In genomic region chr17:28901866-28902818, GRCh38 we compare ENCODE assay signal across 8 cellular contexts. TPM values are rescaled to one million over a fixed set of nuclear protein-coding genes. Genes with fewer than 3 reads are reported as not detected.
DNase-seq lines count a peak whose midpoint lies in the region; ATAC-seq and FAIRE-seq lines count a peak whose summit lies in the region.

No MANE protein-coding gene starts in this region.

- peak overlapping the region; percentile 88 for H3K4me3 ChIP-seq in ectodermal cell (ENCODE audit: insufficient read depth, low read depth, low read length)

- 4% methylated on average over 62 of the region's 62 CpGs for WGBS in ectodermal cell, 2 experiments

- H3K36me3 ChIP-seq in ectodermal cell (ENCODE audit: control insufficient read depth, insufficient read depth, low read length): peaks cover 10% of the 10 kb centered on the region

- no peaks in the 10 kb centered on the region for H3K4me1 ChIP-seq in ectodermal cell (ENCODE audit: control insufficient read depth, insufficient read depth, low read length)

- H3K27ac ChIP-seq in ectodermal cell (ENCODE audit: insufficient read depth, low read depth, low read length, poor library complexity, severe bottlenecking): peak overlapping the region; percentile 81

- no peaks in the 10 kb centered on the region for H3K9me3 ChIP-seq in ectodermal cell (ENCODE audit: control insufficient read depth, low read length)

- ATAC-seq in HG02885 (IDR thresholded peaks at IDR 0.05; ENCODE audit: poor library complexity, unreplicated experiment): peak; percentile 39

- H3K27me3 ChIP-seq in ectodermal cell (ENCODE audit: control insufficient read depth, insufficient read depth, low read length, poor library complexity, severe bottlenecking): no peaks in the 10 kb centered on the region

- intact Hi-C loops in posterior vena cava (cut with DNase I): no loop called here

- DNase-seq in GM18507 (ENCODE audit: extremely low spot score, insufficient read length, low read depth): no peak
- DNase-seq in NCI-H2107 treated with DMSO at 0.1 percent for 48 hours (lab: John Stamatoyannopoulos, UW; ENCODE audit: unreplicated experiment): peak; percentile 18
- peak; percentile 68 for DNase-seq in activated CD4-positive, CD25-positive, alpha-beta regulatory T cell treated with anti-CD3 and anti-CD28 coated beads, Interleukin-2, amount 50 U/mL, for 72 hours
- peak; percentile 49 for DNase-seq in midbrain (lab: John Stamatoyannopoulos, UW)
- peak; percentile 64 for DNase-seq in stimulated activated naive CD4-positive, alpha-beta T cell treated with Interleukin-2 at 50 U/mL for 16 hours (lab: John Stamatoyannopoulos, UW)
- no peak for DNase-seq in posterior vena cava (ENCODE audit: low spot score)

- peak; percentile 53 for FAIRE-seq in GM18507 (lab: Jason Lieb, UNC)

RNA-seq across cellular contexts. Expression of gene DHRS13, which starts 0.7 kb away (rescaled TPM):
- 22.4 TPM for polyA plus RNA-seq in ectodermal cell (2013, experiment 1 of 4)
- 24.4 TPM for polyA plus RNA-seq in ectodermal cell (2013, experiment 2 of 4)
- polyA plus RNA-seq in ectodermal cell (2013, experiment 3 of 4): 17.7 TPM
- polyA plus RNA-seq in ectodermal cell (2013, experiment 4 of 4): 18.6 TPM
- total RNA-seq in posterior vena cava: 1 to 10 TPM; 3.7 to 4.0 TPM

RNA-seq across cellular contexts. Expression of gene FLOT2, which starts 4.6 kb away (rescaled TPM):
- 154 TPM for polyA plus RNA-seq in ectodermal cell (2013, experiment 1 of 4)
- polyA plus RNA-seq in ectodermal cell (2013, experiment 2 of 4): 161 TPM
- polyA plus RNA-seq in ectodermal cell (2013, experiment 3 of 4): 119 TPM
- polyA plus RNA-seq in ectodermal cell (2013, experiment 4 of 4): 131 TPM
- 100 to 1,000 TPM in 1 of 2 donors, 10 to 100 TPM in 1; 99.0 to 101 TPM for total RNA-seq in posterior vena cava

RNA-seq across cellular contexts. Expression of gene ERAL1, which starts 47.3 kb away (rescaled TPM):
- 70.9 TPM for polyA plus RNA-seq in ectodermal cell (2013, experiment 1 of 4)
- polyA plus RNA-seq in ectodermal cell (2013, experiment 2 of 4): 71.1 TPM
- 59.0 TPM for polyA plus RNA-seq in ectodermal cell (2013, experiment 3 of 4)
- polyA plus RNA-seq in ectodermal cell (2013, experiment 4 of 4): 69.5 TPM
- 10 to 100 TPM; 22.6 to 24.4 TPM for total RNA-seq in posterior vena cava

RNA-seq across cellular contexts. Expression of gene PHF12, which starts 49.2 kb away (rescaled TPM):
- 48.0 TPM for polyA plus RNA-seq in ectodermal cell (2013, experiment 1 of 4)
- 58.4 TPM for polyA plus RNA-seq in ectodermal cell (2013, experiment 2 of 4)
- polyA plus RNA-seq in ectodermal cell (2013, experiment 3 of 4): 43.1 TPM
- 45.3 TPM for polyA plus RNA-seq in ectodermal cell (2013, experiment 4 of 4)
- 10 to 100 TPM; 26.7 to 32.3 TPM for total RNA-seq in posterior vena cava

RNA-seq across cellular contexts. Expression of gene FAM222B, which starts 59.6 kb away (rescaled TPM):
- 43.4 TPM for polyA plus RNA-seq in ectodermal cell (2013, experiment 1 of 4)
- 45.1 TPM for polyA plus RNA-seq in ectodermal cell (2013, experiment 2 of 4)
- polyA plus RNA-seq in ectodermal cell (2013, experiment 3 of 4): 34.2 TPM
- 38.5 TPM for polyA plus RNA-seq in ectodermal cell (2013, experiment 4 of 4)
- total RNA-seq in posterior vena cava: 10 to 100 TPM; 13.8 to 19.2 TPM

Comparison
In these comparisons a context has a peak if more than half of its experiments do, and no peak if none do; other contexts are left out.
1. DNase-seq: peak in NCI-H2107 treated with DMSO at 0.1 percent for 48 hours (single experiment), activated CD4-positive, CD25-positive, alpha-beta regulatory T cell treated with anti-CD3 and anti-CD28 coated beads, Interleukin-2, amount 50 U/mL, for 72 hours (single experiment), midbrain (single experiment) and stimulated activated naive CD4-positive, alpha-beta T cell treated with Interleukin-2 at 50 U/mL for 16 hours (single experiment); none in GM18507 (single experiment) and posterior vena cava (single experiment).